ENCODE assay signal across 21 cellular contexts in genomic region chr1:185448591-185449186, GRCh38.
A peak's percentile ranks its signal among the peaks of the same experiment; 100 is the strongest.
DNase-seq lines count a peak whose midpoint lies in the region; ATAC-seq, FAIRE-seq and TF ChIP-seq lines count a peak whose summit lies in the region.
"Had no signal": no experiment of that assay in that cellular context is flagged by ENCODE, and none has a peak within 500 bp of the region (broad histone marks: within the 10 kb centered on the region; RNA-seq: fewer than 3 reads in every experiment).

No MANE protein-coding gene starts in this region.

- H3K27me3 ChIP-seq in A673 (replicated peaks; ENCODE audit: insufficient read depth, low read depth, low read length, poor library complexity) (no peaks in the 10 kb centered on the region), mesendoderm (ENCODE audit: insufficient read depth, low read length, poor library complexity) (no peaks in the 10 kb centered on the region), upper lobe of left lung (no peaks in the 10 kb centered on the region)
- H3K27me3 ChIP-seq: BLaER1 treated with 17β-estradiol and CSF1 and Interleukin-3, amounts not matched to agents 10 nM and 100 nM; Peyer's patch had no signal

- H3K9me3 ChIP-seq in A673 (ENCODE audit: low read depth, low read length, poor library complexity, severe bottlenecking) (no peaks in the 10 kb centered on the region), upper lobe of left lung (no peaks in the 10 kb centered on the region)
- H3K9me3 ChIP-seq: BLaER1 treated with 17β-estradiol and CSF1 and Interleukin-3, amounts not matched to agents 10 nM and 100 nM; Peyer's patch had no signal

- no peaks in the 10 kb centered on the region for H3K36me3 ChIP-seq in A673 (ENCODE audit: insufficient read depth, low read length, poor library complexity, severe bottlenecking)
- H3K36me3 ChIP-seq in mesendoderm (ENCODE audit: control insufficient read depth, insufficient read depth, low read length), result no peaks in the 10 kb centered on the region
- H3K36me3 ChIP-seq in upper lobe of left lung, result no peaks in the 10 kb centered on the region
- H3K36me3 ChIP-seq: BLaER1 treated with 17β-estradiol and CSF1 and Interleukin-3, amounts not matched to agents 10 nM and 100 nM; Peyer's patch had no signal

- H2BK15ac ChIP-seq in mesendoderm (replicated peaks; ENCODE audit: low read depth), result no peak overlapping the region

- intact Hi-C loops in A673 (cut with micrococcal nuclease; ENCODE audit: unreplicated experiment), result no loop called here

- H2AK5ac ChIP-seq in mesendoderm (ENCODE audit: low read length), result no peak overlapping the region

- H3K18ac ChIP-seq in mesendoderm (ENCODE audit: low read length), result no peak overlapping the region

- no peaks in the 10 kb centered on the region for H3K79me2 ChIP-seq in mesendoderm (ENCODE audit: control insufficient read depth, insufficient read depth, low read length)

- H4K8ac ChIP-seq in mesendoderm (ENCODE audit: low read depth, low read length), result no peak overlapping the region

- no peak for TF ChIP-seq POLR2A in upper lobe of left lung (IDR thresholded peaks at IDR 0.05)

- no peak overlapping the region for H3K9ac ChIP-seq in mesendoderm (ENCODE audit: low read length)
- H3K9ac ChIP-seq: BLaER1 treated with 17β-estradiol and CSF1 and Interleukin-3, amounts not matched to agents 10 nM and 100 nM had no signal

- peaks cover under 1% of the 10 kb centered on the region for H3K4me1 ChIP-seq in A673 (ENCODE audit: insufficient read depth, low read length, poor library complexity, severe bottlenecking)
- H3K4me1 ChIP-seq in mesendoderm (ENCODE audit: control insufficient read depth, low read depth, low read length), result peaks cover 2% of the 10 kb centered on the region
- H3K4me1 ChIP-seq in upper lobe of left lung, result no peaks in the 10 kb centered on the region
- H3K4me1 ChIP-seq: BLaER1 treated with 17β-estradiol and CSF1 and Interleukin-3, amounts not matched to agents 10 nM and 100 nM; Peyer's patch had no signal

- no peak overlapping the region for H3K4me3 ChIP-seq in A673 (ENCODE audit: low read depth, low read length, poor library complexity, severe bottlenecking)
- H3K4me3 ChIP-seq in mesendoderm (ENCODE audit: low read length), result no peak overlapping the region
- H3K4me3 ChIP-seq in upper lobe of left lung, result no peak overlapping the region
- H3K4me3 ChIP-seq: BLaER1 treated with 17β-estradiol and CSF1 and Interleukin-3, amounts not matched to agents 10 nM and 100 nM; Peyer's patch had no signal

- no peak for ATAC-seq in upper lobe of left lung (ENCODE audit: low FRiP score in 2 of 2)
- ATAC-seq in HG02623 (IDR thresholded peaks at IDR 0.05; ENCODE audit: unreplicated experiment), result no peak
- no peak for ATAC-seq in GM19455 (IDR thresholded peaks at IDR 0.05; ENCODE audit: unreplicated experiment)

- no peaks in the 10 kb centered on the region for H3K79me1 ChIP-seq in mesendoderm (ENCODE audit: low read length)

- no peak for TF ChIP-seq EP300 in upper lobe of left lung (IDR thresholded peaks at IDR 0.05)

- no TSS peak for BruUV-seq in A673 (replicated peaks; lab: Mats Ljungman, UMichigan)

- H2BK5ac ChIP-seq in mesendoderm (ENCODE audit: low read length), result no peak overlapping the region

- POLR2A ChIA-PET in A673 (lab: Charles Lee; ENCODE audit: low non-redundant PET), result no interaction called here

- TF ChIP-seq CTCF in A673 (conservative IDR thresholded peaks at IDR 0.05; ENCODE audit: low read depth, low read length), result no peak
- no peak for TF ChIP-seq CTCF in upper lobe of left lung (IDR thresholded peaks at IDR 0.05)

- H2BK120ac ChIP-seq in mesendoderm (ENCODE audit: low read depth, low read length), result no peak overlapping the region

- H4K5ac ChIP-seq in mesendoderm (ENCODE audit: low read length), result no peak overlapping the region

- no peak overlapping the region for H3K4me2 ChIP-seq in mesendoderm (ENCODE audit: low read length)
- H3K4me2 ChIP-seq: BLaER1 treated with 17β-estradiol and CSF1 and Interleukin-3, amounts not matched to agents 10 nM and 100 nM had no signal

- peak; percentile 79 for FAIRE-seq in colon (lab: Jason Lieb, UNC)
- FAIRE-seq: G401.6, GM12892 had no signal

- CTCF ChIA-PET in A673 (lab: Charles Lee), result no interaction called here

- no peak overlapping the region for H3K23ac ChIP-seq in mesendoderm (ENCODE audit: low read length)

- H3K4ac ChIP-seq in mesendoderm (ENCODE audit: low read depth, low read length), result no peak overlapping the region

- peak; percentile 15 for DNase-seq in A673 (ENCODE audit: low spot score)
- peak; percentile 15 for DNase-seq in NCI-H226
- peak; percentile 57 for DNase-seq in mesendoderm
- no peak for DNase-seq in upper lobe of left lung
- DNase-seq in cortex of kidney (lab: John Stamatoyannopoulos, UW), result no peak
- DNase-seq: DMS79, GOT3, Karpas-422, NCI-H187 treated with DMSO at 0.1 percent for 48 hours, NCI-H2171, NCI-H510A, Peyer's patch, Right ventricle myocardium superior had no signal

- WGBS in mesendoderm (ENCODE audit: extremely low coverage, insufficient coverage, low lambda C conversion rate), result no CpG with 5 or more reads among the region's 3 CpGs
- WGBS in upper lobe of left lung, 2 donors, result 63 to 77% methylated on average over 3 of the region's 3 CpGs

- no peak overlapping the region for H3K56ac ChIP-seq in mesendoderm (ENCODE audit: low read length)

- H3K27ac ChIP-seq in A673 (ENCODE audit: low read depth, low read length, poor library complexity, severe bottlenecking) (no peak overlapping the region), mesendoderm (ENCODE audit: low read depth, low read length) (no peak overlapping the region), upper lobe of left lung (no peak overlapping the region)
- H3K27ac ChIP-seq: 22Rv1; BLaER1 treated with 17β-estradiol and CSF1 and Interleukin-3, amounts not matched to agents 10 nM and 100 nM; HL-60 had no signal

Comparison
In these comparisons a context has a peak if more than half of its experiments do, and no peak if none do; other contexts are left out.
1. DNase-seq: peak in A673 (single experiment), NCI-H226 (single experiment) and mesendoderm (single experiment); none in upper lobe of left lung (0 of 2) and cortex of kidney (single experiment).